In genomic region chr9:76153372-76153771, GRCh38 we compare ENCODE assay signal across 26 cellular contexts.
"Had no signal": no experiment of that assay in that cellular context is flagged by ENCODE, and none has a peak within 500 bp of the region (broad histone marks: within the 10 kb centered on the region; RNA-seq: fewer than 3 reads in every experiment).

No MANE protein-coding gene starts in this region.

- DNase-seq: cortex of kidney; effector CD8-positive, alpha-beta T cell; effector memory CD8-positive, alpha-beta T cell; endodermal cell; erythroblast; esophagus squamous epithelium; foreskin fibroblast; heart left ventricle; hypothalamus; immature natural killer cell; islet precursor cell; kidney; kidney glomerular epithelial cell; left lung; left ventricle myocardium superior; lower lobe of right lung; mesenchymal stem cell; naive thymus-derived CD4-positive, alpha-beta T cell had no signal

- H3K4me3 Mint-ChIP-seq: dendritic cell treated with granulocyte-macrophage colony-stimulating factor and Interleukin-4, amounts not matched to agents 40 ng/mL and 50 ng/mL, for 4 days; effector memory CD8-positive, alpha-beta T cell; endodermal cell; immature natural killer cell; mesothelial cell of epicardium; naive thymus-derived CD4-positive, alpha-beta T cell had no signal

- H3K4me3 ChIP-seq: esophagus squamous epithelium, gastroesophageal sphincter, heart left ventricle, hepatocyte, left lung, lower lobe of right lung had no signal

- H3K27ac Mint-ChIP-seq: dendritic cell treated with granulocyte-macrophage colony-stimulating factor and Interleukin-4, amounts not matched to agents 40 ng/mL and 50 ng/mL, for 4 days; effector memory CD8-positive, alpha-beta T cell; endodermal cell; immature natural killer cell; mesothelial cell of epicardium; naive thymus-derived CD4-positive, alpha-beta T cell had no signal

- H3K36me3 Mint-ChIP-seq: mesothelial cell of epicardium had no signal

- H3K9me3 ChIP-seq: esophagus squamous epithelium, gastroesophageal sphincter, heart left ventricle, left lung, lower lobe of right lung had no signal

- ATAC-seq: effector memory CD8-positive, alpha-beta T cell; esophagus mucosa; gastroesophageal sphincter; heart left ventricle; left ventricle myocardium superior; naive thymus-derived CD4-positive, alpha-beta T cell had no signal

- FAIRE-seq: endometrium, frontal cortex, kidney had no signal

- H3K36me3 ChIP-seq: left lung had no signal

- H3K4me2 ChIP-seq: hepatocyte had no signal

- H3K4me1 ChIP-seq: esophagus squamous epithelium, gastroesophageal sphincter, lower lobe of right lung had no signal

- H3K9me3 Mint-ChIP-seq: dendritic cell treated with granulocyte-macrophage colony-stimulating factor and Interleukin-4, amounts not matched to agents 40 ng/mL and 50 ng/mL, for 4 days; effector memory CD8-positive, alpha-beta T cell; endodermal cell; mesothelial cell of epicardium; naive thymus-derived CD4-positive, alpha-beta T cell had no signal

- H3K27me3 ChIP-seq: esophagus squamous epithelium, gastroesophageal sphincter, heart left ventricle, hepatocyte, left lung had no signal

- H3K27me3 Mint-ChIP-seq: dendritic cell treated with granulocyte-macrophage colony-stimulating factor and Interleukin-4, amounts not matched to agents 40 ng/mL and 50 ng/mL, for 4 days; effector memory CD8-positive, alpha-beta T cell; naive thymus-derived CD4-positive, alpha-beta T cell had no signal

- H3K4me1 Mint-ChIP-seq: immature natural killer cell had no signal

- H3K27ac ChIP-seq: epithelial cell of prostate, esophagus squamous epithelium, gastroesophageal sphincter, heart left ventricle, hepatocyte, left lung, lower lobe of right lung had no signal
